Comparison of ENCODE assay signal across 1 cellular context in the genomic region with DNA sequence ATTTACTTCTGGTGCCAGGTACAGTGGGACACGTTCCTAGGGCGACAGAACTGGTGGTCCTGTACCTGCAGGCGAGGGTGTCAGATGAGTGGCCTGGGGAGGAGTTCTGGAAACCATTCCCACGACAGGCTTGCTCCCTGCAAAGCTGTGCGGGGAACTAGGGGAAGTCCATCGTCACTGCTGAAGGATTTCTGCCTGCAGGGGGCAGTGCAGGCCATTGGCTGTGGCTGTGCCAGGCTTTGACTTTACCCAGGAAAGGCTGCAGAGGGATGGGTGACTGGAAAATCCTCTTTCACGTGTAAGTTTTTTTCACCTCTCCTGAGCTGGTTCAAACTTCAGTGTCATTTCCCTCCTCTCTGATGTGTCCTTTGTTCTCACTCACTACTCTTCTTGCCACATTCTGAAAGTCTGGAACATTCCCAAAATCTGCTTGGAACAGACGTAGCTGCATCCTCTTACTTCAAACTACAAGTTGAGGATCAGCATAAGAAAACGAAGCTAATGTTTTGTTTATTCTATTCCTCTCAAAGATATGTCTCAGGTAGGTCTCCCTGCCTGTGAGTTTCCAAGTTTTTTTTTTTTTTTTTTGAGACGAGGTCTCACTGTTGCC.
TF ChIP-seq lines count a peak whose summit lies in the region.

No MANE protein-coding gene starts in this region.

TF ChIP-seq in GM12878, 131 proteins besides CTCF, POLR2A, EP300 and RAD21 (continued from another document):
- TF ChIP-seq, protein P1, sequence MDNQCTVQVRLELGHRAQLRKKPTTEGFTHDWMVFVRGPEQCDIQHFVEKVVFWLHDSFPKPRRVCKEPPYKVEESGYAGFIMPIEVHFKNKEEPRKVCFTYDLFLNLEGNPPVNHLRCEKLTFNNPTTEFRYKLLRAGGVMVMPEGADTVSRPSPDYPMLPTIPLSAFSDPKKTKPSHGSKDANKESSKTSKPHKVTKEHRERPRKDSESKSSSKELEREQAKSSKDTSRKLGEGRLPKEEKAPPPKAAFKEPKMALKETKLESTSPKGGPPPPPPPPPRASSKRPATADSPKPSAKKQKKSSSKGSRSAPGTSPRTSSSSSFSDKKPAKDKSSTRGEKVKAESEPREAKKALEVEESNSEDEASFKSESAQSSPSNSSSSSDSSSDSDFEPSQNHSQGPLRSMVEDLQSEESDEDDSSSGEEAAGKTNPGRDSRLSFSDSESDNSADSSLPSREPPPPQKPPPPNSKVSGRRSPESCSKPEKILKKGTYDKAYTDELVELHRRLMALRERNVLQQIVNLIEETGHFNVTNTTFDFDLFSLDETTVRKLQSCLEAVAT (IDR thresholded peaks at IDR 0.05): no peak
- TF ChIP-seq, protein P2, sequence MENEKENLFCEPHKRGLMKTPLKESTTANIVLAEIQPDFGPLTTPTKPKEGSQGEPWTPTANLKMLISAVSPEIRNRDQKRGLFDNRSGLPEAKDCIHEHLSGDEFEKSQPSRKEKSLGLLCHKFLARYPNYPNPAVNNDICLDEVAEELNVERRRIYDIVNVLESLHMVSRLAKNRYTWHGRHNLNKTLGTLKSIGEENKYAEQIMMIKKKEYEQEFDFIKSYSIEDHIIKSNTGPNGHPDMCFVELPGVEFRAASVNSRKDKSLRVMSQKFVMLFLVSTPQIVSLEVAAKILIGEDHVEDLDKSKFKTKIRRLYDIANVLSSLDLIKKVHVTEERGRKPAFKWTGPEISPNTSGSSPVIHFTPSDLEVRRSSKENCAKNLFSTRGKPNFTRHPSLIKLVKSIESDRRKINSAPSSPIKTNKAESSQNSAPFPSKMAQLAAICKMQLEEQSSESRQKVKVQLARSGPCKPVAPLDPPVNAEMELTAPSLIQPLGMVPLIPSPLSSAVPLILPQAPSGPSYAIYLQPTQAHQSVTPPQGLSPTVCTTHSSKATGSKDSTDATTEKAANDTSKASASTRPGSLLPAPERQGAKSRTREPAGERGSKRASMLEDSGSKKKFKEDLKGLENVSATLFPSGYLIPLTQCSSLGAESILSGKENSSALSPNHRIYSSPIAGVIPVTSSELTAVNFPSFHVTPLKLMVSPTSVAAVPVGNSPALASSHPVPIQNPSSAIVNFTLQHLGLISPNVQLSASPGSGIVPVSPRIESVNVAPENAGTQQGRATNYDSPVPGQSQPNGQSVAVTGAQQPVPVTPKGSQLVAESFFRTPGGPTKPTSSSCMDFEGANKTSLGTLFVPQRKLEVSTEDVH (IDR thresholded peaks at IDR 0.05; ENCODE audit: low read depth, partially characterized antibody): no peak
- no peak for TF ChIP-seq MEF2B (IDR thresholded peaks at IDR 0.05; ENCODE audit: partially characterized antibody, poor library complexity, severe bottlenecking)
- TF ChIP-seq SMC3 (IDR thresholded peaks at IDR 0.05; ENCODE audit: borderline replicate concordance, low read length): peak; percentile 51; the same call in 1 of the 2 replicates
- TF ChIP-seq, protein P3, sequence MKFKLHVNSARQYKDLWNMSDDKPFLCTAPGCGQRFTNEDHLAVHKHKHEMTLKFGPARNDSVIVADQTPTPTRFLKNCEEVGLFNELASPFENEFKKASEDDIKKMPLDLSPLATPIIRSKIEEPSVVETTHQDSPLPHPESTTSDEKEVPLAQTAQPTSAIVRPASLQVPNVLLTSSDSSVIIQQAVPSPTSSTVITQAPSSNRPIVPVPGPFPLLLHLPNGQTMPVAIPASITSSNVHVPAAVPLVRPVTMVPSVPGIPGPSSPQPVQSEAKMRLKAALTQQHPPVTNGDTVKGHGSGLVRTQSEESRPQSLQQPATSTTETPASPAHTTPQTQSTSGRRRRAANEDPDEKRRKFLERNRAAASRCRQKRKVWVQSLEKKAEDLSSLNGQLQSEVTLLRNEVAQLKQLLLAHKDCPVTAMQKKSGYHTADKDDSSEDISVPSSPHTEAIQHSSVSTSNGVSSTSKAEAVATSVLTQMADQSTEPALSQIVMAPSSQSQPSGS (IDR thresholded peaks at IDR 0.05; ENCODE audit: low read length): no peak
- TF ChIP-seq RFX5 (IDR thresholded peaks at IDR 0.05; ENCODE audit: low read depth, low read length): no peak
- TF ChIP-seq PML (IDR thresholded peaks at IDR 0.05; ENCODE audit: low read length): no peak
- TF ChIP-seq, protein P4, sequence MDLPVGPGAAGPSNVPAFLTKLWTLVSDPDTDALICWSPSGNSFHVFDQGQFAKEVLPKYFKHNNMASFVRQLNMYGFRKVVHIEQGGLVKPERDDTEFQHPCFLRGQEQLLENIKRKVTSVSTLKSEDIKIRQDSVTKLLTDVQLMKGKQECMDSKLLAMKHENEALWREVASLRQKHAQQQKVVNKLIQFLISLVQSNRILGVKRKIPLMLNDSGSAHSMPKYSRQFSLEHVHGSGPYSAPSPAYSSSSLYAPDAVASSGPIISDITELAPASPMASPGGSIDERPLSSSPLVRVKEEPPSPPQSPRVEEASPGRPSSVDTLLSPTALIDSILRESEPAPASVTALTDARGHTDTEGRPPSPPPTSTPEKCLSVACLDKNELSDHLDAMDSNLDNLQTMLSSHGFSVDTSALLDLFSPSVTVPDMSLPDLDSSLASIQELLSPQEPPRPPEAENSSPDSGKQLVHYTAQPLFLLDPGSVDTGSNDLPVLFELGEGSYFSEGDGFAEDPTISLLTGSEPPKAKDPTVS (IDR thresholded peaks at IDR 0.05; ENCODE audit: low read depth, low read length): no peak
- no peak for TF ChIP-seq GABPA (IDR thresholded peaks at IDR 0.05; ENCODE audit: low read depth)
- TF ChIP-seq, protein P5, sequence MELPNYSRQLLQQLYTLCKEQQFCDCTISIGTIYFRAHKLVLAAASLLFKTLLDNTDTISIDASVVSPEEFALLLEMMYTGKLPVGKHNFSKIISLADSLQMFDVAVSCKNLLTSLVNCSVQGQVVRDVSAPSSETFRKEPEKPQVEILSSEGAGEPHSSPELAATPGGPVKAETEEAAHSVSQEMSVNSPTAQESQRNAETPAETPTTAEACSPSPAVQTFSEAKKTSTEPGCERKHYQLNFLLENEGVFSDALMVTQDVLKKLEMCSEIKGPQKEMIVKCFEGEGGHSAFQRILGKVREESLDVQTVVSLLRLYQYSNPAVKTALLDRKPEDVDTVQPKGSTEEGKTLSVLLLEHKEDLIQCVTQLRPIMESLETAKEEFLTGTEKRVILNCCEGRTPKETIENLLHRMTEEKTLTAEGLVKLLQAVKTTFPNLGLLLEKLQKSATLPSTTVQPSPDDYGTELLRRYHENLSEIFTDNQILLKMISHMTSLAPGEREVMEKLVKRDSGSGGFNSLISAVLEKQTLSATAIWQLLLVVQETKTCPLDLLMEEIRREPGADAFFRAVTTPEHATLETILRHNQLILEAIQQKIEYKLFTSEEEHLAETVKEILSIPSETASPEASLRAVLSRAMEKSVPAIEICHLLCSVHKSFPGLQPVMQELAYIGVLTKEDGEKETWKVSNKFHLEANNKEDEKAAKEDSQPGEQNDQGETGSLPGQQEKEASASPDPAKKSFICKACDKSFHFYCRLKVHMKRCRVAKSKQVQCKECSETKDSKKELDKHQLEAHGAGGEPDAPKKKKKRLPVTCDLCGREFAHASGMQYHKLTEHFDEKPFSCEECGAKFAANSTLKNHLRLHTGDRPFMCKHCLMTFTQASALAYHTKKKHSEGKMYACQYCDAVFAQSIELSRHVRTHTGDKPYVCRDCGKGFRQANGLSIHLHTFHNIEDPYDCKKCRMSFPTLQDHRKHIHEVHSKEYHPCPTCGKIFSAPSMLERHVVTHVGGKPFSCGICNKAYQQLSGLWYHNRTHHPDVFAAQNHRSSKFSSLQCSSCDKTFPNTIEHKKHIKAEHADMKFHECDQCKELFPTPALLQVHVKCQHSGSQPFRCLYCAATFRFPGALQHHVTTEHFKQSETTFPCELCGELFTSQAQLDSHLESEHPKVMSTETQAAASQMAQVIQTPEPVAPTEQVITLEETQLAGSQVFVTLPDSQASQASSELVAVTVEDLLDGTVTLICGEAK (IDR thresholded peaks at IDR 0.05; ENCODE audit: borderline replicate concordance): no peak
- TF ChIP-seq BMI1 (IDR thresholded peaks at IDR 0.05; ENCODE audit: borderline replicate concordance): no peak
- TF ChIP-seq SREBF1 (IDR thresholded peaks at IDR 0.05; ENCODE audit: low read length): no peak
- no peak for TF ChIP-seq CBFB (IDR thresholded peaks at IDR 0.05; ENCODE audit: low read depth)
- TF ChIP-seq, protein P6, sequence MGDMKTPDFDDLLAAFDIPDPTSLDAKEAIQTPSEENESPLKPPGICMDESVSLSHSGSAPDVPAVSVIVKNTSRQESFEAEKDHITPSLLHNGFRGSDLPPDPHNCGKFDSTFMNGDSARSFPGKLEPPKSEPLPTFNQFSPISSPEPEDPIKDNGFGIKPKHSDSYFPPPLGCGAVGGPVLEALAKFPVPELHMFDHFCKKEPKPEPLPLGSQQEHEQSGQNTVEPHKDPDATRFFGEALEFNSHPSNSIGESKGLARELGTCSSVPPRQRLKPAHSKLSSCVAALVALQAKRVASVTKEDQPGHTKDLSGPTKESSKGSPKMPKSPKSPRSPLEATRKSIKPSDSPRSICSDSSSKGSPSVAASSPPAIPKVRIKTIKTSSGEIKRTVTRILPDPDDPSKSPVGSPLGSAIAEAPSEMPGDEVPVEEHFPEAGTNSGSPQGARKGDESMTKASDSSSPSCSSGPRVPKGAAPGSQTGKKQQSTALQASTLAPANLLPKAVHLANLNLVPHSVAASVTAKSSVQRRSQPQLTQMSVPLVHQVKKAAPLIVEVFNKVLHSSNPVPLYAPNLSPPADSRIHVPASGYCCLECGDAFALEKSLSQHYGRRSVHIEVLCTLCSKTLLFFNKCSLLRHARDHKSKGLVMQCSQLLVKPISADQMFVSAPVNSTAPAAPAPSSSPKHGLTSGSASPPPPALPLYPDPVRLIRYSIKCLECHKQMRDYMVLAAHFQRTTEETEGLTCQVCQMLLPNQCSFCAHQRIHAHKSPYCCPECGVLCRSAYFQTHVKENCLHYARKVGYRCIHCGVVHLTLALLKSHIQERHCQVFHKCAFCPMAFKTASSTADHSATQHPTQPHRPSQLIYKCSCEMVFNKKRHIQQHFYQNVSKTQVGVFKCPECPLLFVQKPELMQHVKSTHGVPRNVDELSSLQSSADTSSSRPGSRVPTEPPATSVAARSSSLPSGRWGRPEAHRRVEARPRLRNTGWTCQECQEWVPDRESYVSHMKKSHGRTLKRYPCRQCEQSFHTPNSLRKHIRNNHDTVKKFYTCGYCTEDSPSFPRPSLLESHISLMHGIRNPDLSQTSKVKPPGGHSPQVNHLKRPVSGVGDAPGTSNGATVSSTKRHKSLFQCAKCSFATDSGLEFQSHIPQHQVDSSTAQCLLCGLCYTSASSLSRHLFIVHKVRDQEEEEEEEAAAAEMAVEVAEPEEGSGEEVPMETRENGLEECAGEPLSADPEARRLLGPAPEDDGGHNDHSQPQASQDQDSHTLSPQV (IDR thresholded peaks at IDR 0.05): no peak
- TF ChIP-seq CREM (IDR thresholded peaks at IDR 0.05; ENCODE audit: low read depth): peak; percentile 35; the same call in 1 of the 2 replicates
- TF ChIP-seq MXI1 (IDR thresholded peaks at IDR 0.05; ENCODE audit: low read depth, low read length): no peak
- no peak for TF ChIP-seq HDAC2 (IDR thresholded peaks at IDR 0.05)
- TF ChIP-seq SMARCA5 (IDR thresholded peaks at IDR 0.05): no peak
